ENCODE assay signal across 17 cellular contexts in the genomic region with DNA sequence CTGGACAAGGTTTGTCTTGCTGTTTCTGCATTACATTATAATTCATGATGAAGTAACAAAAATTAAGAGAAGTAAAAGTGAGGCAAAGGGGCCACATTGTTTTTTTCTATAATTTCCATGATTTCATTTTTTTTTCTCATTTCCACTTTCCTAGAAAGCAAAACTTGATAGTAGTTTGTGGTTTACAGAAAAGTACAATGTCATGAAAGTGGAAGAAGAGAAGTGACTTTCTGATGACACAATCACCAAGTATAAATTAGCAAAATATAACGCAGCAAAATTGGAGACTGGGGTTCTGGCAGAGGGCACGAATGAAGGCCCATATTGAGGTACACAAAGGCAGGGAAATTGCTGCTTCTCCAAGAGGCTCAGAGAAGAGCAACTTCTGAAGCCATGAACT. TPM values are rescaled to one million over a fixed set of nuclear protein-coding genes. Genes with fewer than 3 reads are reported as not detected.
"Had no signal": no experiment of that assay in that cellular context is flagged by ENCODE, and none has a peak within 500 bp of the region (broad histone marks: within the 10 kb centered on the region; RNA-seq: fewer than 3 reads in every experiment).

No MANE protein-coding gene starts in this region.

- H3K9me3 ChIP-seq: thoracic aorta, upper lobe of right lung had no signal

- H3K27ac ChIP-seq: thoracic aorta, upper lobe of right lung, WERI-Rb-1 had no signal

- ATAC-seq: activated CD8-positive, alpha-beta memory T cell treated with anti-CD3 and anti-CD28 coated beads, Interleukin-2, amount 10 ng/mL, durations not matched to agents 7 days and 5 days; stimulated activated effector memory CD8-positive, alpha-beta T cell treated with anti-CD3 and anti-CD28 coated beads, Interleukin-12 subunit alpha, Interleukin-12 subunit beta, amount 100 ng/mL, for 72 hours; upper lobe of right lung had no signal

- H3K4me1 ChIP-seq: upper lobe of right lung had no signal

- H3K36me3 ChIP-seq: thoracic aorta, upper lobe of right lung, WERI-Rb-1 had no signal

- DNase-seq: activated CD4-positive, alpha-beta memory T cell treated with anti-CD3 and anti-CD28 coated beads for 36 hours; activated CD8-positive, alpha-beta memory T cell treated with anti-CD3 and anti-CD28 coated beads, Interleukin-2, amount 10 ng/mL, durations not matched to agents 7 days and 5 days; activated naive CD4-positive, alpha-beta T cell treated with anti-CD3 and anti-CD28 coated beads, Interleukin-2, amount 10 ng/mL, durations not matched to agents 7 days and 5 days; activated T-cell treated with anti-CD3 and anti-CD28 coated beads, Interleukin-2, amount 50 U/mL, for 1 hour; head of caudate nucleus; nucleus accumbens; posterior cingulate gyrus; upper lobe of right lung had no signal

- H3K4me3 ChIP-seq: thoracic aorta, upper lobe of right lung had no signal

RNA-seq across cellular contexts. Expression of a gene that starts 5.0 kb away (rescaled TPM):
- total RNA-seq: activated CD4-positive, alpha-beta memory T cell treated with anti-CD3 and anti-CD28 coated beads for 36 hours; activated CD8-positive, alpha-beta memory T cell treated with anti-CD3 and anti-CD28 coated beads, Interleukin-2, amount 10 ng/mL, durations not matched to agents 7 days and 5 days; activated T-helper 2 cell treated with anti-CD3 and anti-CD28 coated beads, Interferon-gamma antibody, Interleukin-2, Interleukin-4, amounts not matched to agents 10 μg/mL and 5 μg/mL and 100 μg/mL, durations not matched to agents 14 hours and 24 hours and 36 hours; dermis microvascular lymphatic vessel endothelial cell; epithelial cell of proximal tubule; frontal cortex; lower leg skin; mesenteric fat pad; thoracic aorta; upper lobe of right lung had no signal

RNA-seq across cellular contexts. Expression of a gene that starts 16.8 kb away (rescaled TPM):
- total RNA-seq: activated CD4-positive, alpha-beta memory T cell treated with anti-CD3 and anti-CD28 coated beads for 36 hours; activated CD8-positive, alpha-beta memory T cell treated with anti-CD3 and anti-CD28 coated beads, Interleukin-2, amount 10 ng/mL, durations not matched to agents 7 days and 5 days; activated T-helper 2 cell treated with anti-CD3 and anti-CD28 coated beads, Interferon-gamma antibody, Interleukin-2, Interleukin-4, amounts not matched to agents 10 μg/mL and 5 μg/mL and 100 μg/mL, durations not matched to agents 14 hours and 24 hours and 36 hours; dermis microvascular lymphatic vessel endothelial cell; epithelial cell of proximal tubule; frontal cortex; lower leg skin; mesenteric fat pad; thoracic aorta; upper lobe of right lung had no signal

RNA-seq across cellular contexts. Expression of a gene that starts 27.7 kb away (rescaled TPM):
- total RNA-seq: activated CD4-positive, alpha-beta memory T cell treated with anti-CD3 and anti-CD28 coated beads for 36 hours; activated CD8-positive, alpha-beta memory T cell treated with anti-CD3 and anti-CD28 coated beads, Interleukin-2, amount 10 ng/mL, durations not matched to agents 7 days and 5 days; activated T-helper 2 cell treated with anti-CD3 and anti-CD28 coated beads, Interferon-gamma antibody, Interleukin-2, Interleukin-4, amounts not matched to agents 10 μg/mL and 5 μg/mL and 100 μg/mL, durations not matched to agents 14 hours and 24 hours and 36 hours; dermis microvascular lymphatic vessel endothelial cell; epithelial cell of proximal tubule; frontal cortex; lower leg skin; mesenteric fat pad; thoracic aorta; upper lobe of right lung had no signal

RNA-seq across cellular contexts. Expression of a gene that starts 37.9 kb away (rescaled TPM):
- total RNA-seq: activated CD4-positive, alpha-beta memory T cell treated with anti-CD3 and anti-CD28 coated beads for 36 hours; activated CD8-positive, alpha-beta memory T cell treated with anti-CD3 and anti-CD28 coated beads, Interleukin-2, amount 10 ng/mL, durations not matched to agents 7 days and 5 days; activated T-helper 2 cell treated with anti-CD3 and anti-CD28 coated beads, Interferon-gamma antibody, Interleukin-2, Interleukin-4, amounts not matched to agents 10 μg/mL and 5 μg/mL and 100 μg/mL, durations not matched to agents 14 hours and 24 hours and 36 hours; dermis microvascular lymphatic vessel endothelial cell; epithelial cell of proximal tubule; frontal cortex; lower leg skin; mesenteric fat pad; thoracic aorta; upper lobe of right lung had no signal

RNA-seq across cellular contexts. Expression of a gene that starts 42.8 kb away (rescaled TPM):
- total RNA-seq: activated CD4-positive, alpha-beta memory T cell treated with anti-CD3 and anti-CD28 coated beads for 36 hours; activated CD8-positive, alpha-beta memory T cell treated with anti-CD3 and anti-CD28 coated beads, Interleukin-2, amount 10 ng/mL, durations not matched to agents 7 days and 5 days; activated T-helper 2 cell treated with anti-CD3 and anti-CD28 coated beads, Interferon-gamma antibody, Interleukin-2, Interleukin-4, amounts not matched to agents 10 μg/mL and 5 μg/mL and 100 μg/mL, durations not matched to agents 14 hours and 24 hours and 36 hours; dermis microvascular lymphatic vessel endothelial cell; epithelial cell of proximal tubule; frontal cortex; lower leg skin; mesenteric fat pad; thoracic aorta; upper lobe of right lung had no signal
